ENCODE assay signal across 22 cellular contexts in the genomic region with DNA sequence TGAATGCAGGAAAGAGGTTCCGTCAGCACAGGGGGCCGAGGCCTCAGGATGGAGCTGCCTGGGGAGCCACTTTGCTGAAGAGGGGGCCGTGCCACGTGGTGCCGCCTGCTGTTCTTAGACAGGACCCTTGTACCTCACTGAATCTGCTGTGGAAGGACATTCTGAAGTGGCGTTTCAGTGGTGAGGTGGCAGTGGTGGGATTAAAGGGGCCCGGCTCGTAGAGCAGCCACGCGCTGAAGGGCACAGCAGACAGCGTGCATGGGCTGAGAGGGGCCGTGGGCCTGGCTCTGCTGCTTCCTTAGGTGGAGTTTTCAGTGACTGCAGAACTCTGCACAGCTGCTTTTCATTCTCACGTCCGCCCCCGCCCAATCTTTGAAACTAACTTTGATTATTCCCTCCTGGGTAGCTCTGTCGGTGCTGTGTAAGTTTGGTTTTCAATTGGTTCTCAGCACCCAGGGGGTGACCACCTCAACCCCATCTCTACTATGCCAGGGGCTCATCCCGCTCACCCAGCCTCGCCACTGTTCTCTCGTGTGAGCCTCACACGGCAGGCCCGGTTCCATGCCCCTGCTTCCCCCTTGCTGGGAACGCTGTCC.
DNase-seq lines count a peak whose midpoint lies in the region; ATAC-seq and TF ChIP-seq lines count a peak whose summit lies in the region.
"Had no signal": no experiment of that assay in that cellular context is flagged by ENCODE, and none has a peak within 500 bp of the region (broad histone marks: within the 10 kb centered on the region; RNA-seq: fewer than 3 reads in every experiment).

No MANE protein-coding gene starts in this region.

- TF ChIP-seq CTCF in GM13976 (IDR thresholded peaks at IDR 0.05; ENCODE audit: borderline replicate concordance, control extremely low read depth, extremely low read depth, insufficient read depth, missing control alignments) (no peak), WTC11 (IDR thresholded peaks at IDR 0.05) (no peak)
- no peak for TF ChIP-seq CTCF in CD4-positive, alpha-beta T cell (IDR thresholded peaks at IDR 0.05)

- no peaks in the 10 kb centered on the region for H3K9me3 Mint-ChIP-seq in WTC11
- no peaks in the 10 kb centered on the region for H3K9me3 Mint-ChIP-seq in memory B cell
- no peaks in the 10 kb centered on the region for H3K9me3 Mint-ChIP-seq in stimulated activated naive B cell treated with anti-CD40 and anti-IgM and Interleukin-4, amounts not matched to agents 10 μg/mL and 1 μg/mL and 100 μg/mL, for 72 hours
- no peaks in the 10 kb centered on the region for H3K9me3 Mint-ChIP-seq in CD4-positive, alpha-beta T cell
- H3K9me3 Mint-ChIP-seq: activated CD4-positive, alpha-beta memory T cell treated with anti-CD3 and anti-CD28 coated beads, Interleukin-2, amount 10 ng/mL, durations not matched to agents 7 days and 5 days; activated naive CD4-positive, alpha-beta T cell treated with anti-CD3 and anti-CD28 coated beads, Interleukin-2, amount 50 U/mL, for 24 hours; activated T-cell treated with anti-CD3 and anti-CD28 coated beads, Interleukin-2, amount 50 U/mL, for 4 hours; naive thymus-derived CD8-positive, alpha-beta T cell had no signal

- peak; percentile 61 for DNase-seq in GM13976 (ENCODE audit: low spot score)
- DNase-seq in WTC11 (ENCODE audit: low spot score) = no peak
- DNase-seq in memory B cell (ENCODE audit: low spot score in 2 of 2) = no peak
- no peak for DNase-seq in stimulated activated naive B cell treated with anti-CD40 and anti-IgM and Interleukin-4, amounts not matched to agents 10 μg/mL and 1 μg/mL and 100 μg/mL, for 72 hours
- no peak for DNase-seq in CD4-positive, alpha-beta T cell
- no peak for DNase-seq in NAMALWA (ENCODE audit: low spot score)
- DNase-seq: activated CD4-positive, alpha-beta memory T cell treated with anti-CD3 and anti-CD28 coated beads, Interleukin-2, amount 10 ng/mL, durations not matched to agents 7 days and 5 days; activated T-cell treated with anti-CD3 and anti-CD28 coated beads, Interleukin-2, amount 50 U/mL, for 4 hours; mesenchymal stem cell; naive thymus-derived CD8-positive, alpha-beta T cell; NCI-H1105; NCI-H2107; NCI-H69; PC-9; stimulated activated CD4-positive, alpha-beta T cell treated with anti-CD3 and anti-CD28 coated beads, Interleukin-4, amount 100 ng/mL, for 4 hours; T-helper 17 cell had no signal

- H3K27me3 Mint-ChIP-seq in WTC11 (ENCODE audit: low read depth) (no peaks in the 10 kb centered on the region), memory B cell (no peaks in the 10 kb centered on the region)
- H3K27me3 Mint-ChIP-seq in stimulated activated naive B cell treated with anti-CD40 and anti-IgM and Interleukin-4, amounts not matched to agents 10 μg/mL and 1 μg/mL and 100 μg/mL, for 72 hours = no peaks in the 10 kb centered on the region
- H3K27me3 Mint-ChIP-seq in CD4-positive, alpha-beta T cell = no peaks in the 10 kb centered on the region
- H3K27me3 Mint-ChIP-seq: activated CD4-positive, alpha-beta memory T cell treated with anti-CD3 and anti-CD28 coated beads, Interleukin-2, amount 10 ng/mL, durations not matched to agents 7 days and 5 days; activated naive CD4-positive, alpha-beta T cell treated with anti-CD3 and anti-CD28 coated beads, Interleukin-2, amount 50 U/mL, for 24 hours; naive thymus-derived CD8-positive, alpha-beta T cell; T-helper 17 cell had no signal

- no peaks in the 10 kb centered on the region for H3K9me3 ChIP-seq in CD4-positive, alpha-beta T cell (ENCODE audit: control insufficient read depth, low read length)
- H3K9me3 ChIP-seq: prostate gland, SJSA1, thoracic aorta had no signal

- H3K27me3 ChIP-seq in CD4-positive, alpha-beta T cell (ENCODE audit: control insufficient read depth, insufficient read depth, low read length) = no peaks in the 10 kb centered on the region
- H3K27me3 ChIP-seq: SJSA1 had no signal

- peaks cover 9% of the 10 kb centered on the region for H3K4me1 Mint-ChIP-seq in WTC11
- peaks cover 27% of the 10 kb centered on the region for H3K4me1 Mint-ChIP-seq in memory B cell
- H3K4me1 Mint-ChIP-seq in stimulated activated naive B cell treated with anti-CD40 and anti-IgM and Interleukin-4, amounts not matched to agents 10 μg/mL and 1 μg/mL and 100 μg/mL, for 72 hours = peaks cover 43 to 71% of the 10 kb centered on the region in 2 donors
- H3K4me1 Mint-ChIP-seq in CD4-positive, alpha-beta T cell (ENCODE audit: low read depth) = no peaks in the 10 kb centered on the region
- H3K4me1 Mint-ChIP-seq: activated CD4-positive, alpha-beta memory T cell treated with anti-CD3 and anti-CD28 coated beads, Interleukin-2, amount 10 ng/mL, durations not matched to agents 7 days and 5 days; activated naive CD4-positive, alpha-beta T cell treated with anti-CD3 and anti-CD28 coated beads, Interleukin-2, amount 50 U/mL, for 24 hours; T-helper 17 cell had no signal

- CTCF ChIA-PET in WTC11 (lab: Charles Lee) = interaction anchor here (2.1 kb wide), 1 partner anchor 122 kb away, joined by 6 read pairs; no protein-coding TSS in a partner anchor
- CTCF ChIA-PET in CD4-positive, alpha-beta T cell (lab: Charles Lee) = no interaction called here

- H3K27ac Mint-ChIP-seq in WTC11 (peak overlapping the region; percentile 30; the same call in 1 of the 2 replicates), memory B cell (no peak overlapping the region)
- H3K27ac Mint-ChIP-seq in stimulated activated naive B cell treated with anti-CD40 and anti-IgM and Interleukin-4, amounts not matched to agents 10 μg/mL and 1 μg/mL and 100 μg/mL, for 72 hours = peak overlapping the region; percentile 26
- H3K27ac Mint-ChIP-seq in CD4-positive, alpha-beta T cell = no peak overlapping the region
- H3K27ac Mint-ChIP-seq: activated CD4-positive, alpha-beta memory T cell treated with anti-CD3 and anti-CD28 coated beads, Interleukin-2, amount 10 ng/mL, durations not matched to agents 7 days and 5 days; activated naive CD4-positive, alpha-beta T cell treated with anti-CD3 and anti-CD28 coated beads, Interleukin-2, amount 50 U/mL, for 24 hours had no signal

- ATAC-seq in WTC11 (no peak), memory B cell (ENCODE audit: low read depth) (no peak), GM19324 (IDR thresholded peaks at IDR 0.05; ENCODE audit: low FRiP score, unreplicated experiment) (no peak)
- ATAC-seq in stimulated activated naive B cell treated with anti-CD40 and anti-IgM and Interleukin-4, amounts not matched to agents 10 μg/mL and 1 μg/mL and 100 μg/mL, for 72 hours (replicated peaks) = no peak
- no peak for ATAC-seq in CD4-positive, alpha-beta T cell (ENCODE audit: poor library complexity)
- ATAC-seq: activated T-cell treated with anti-CD3 and anti-CD28 coated beads, Interleukin-2, amount 50 U/mL, for 4 hours; naive thymus-derived CD8-positive, alpha-beta T cell; T-helper 17 cell had no signal

- intact Hi-C loops in CD4-positive, alpha-beta T cell (cut with DNase I, micrococcal nuclease) = no loop called here

- H3K36me3 Mint-ChIP-seq in WTC11 (peaks cover 65% of the 10 kb centered on the region), memory B cell (peaks cover 64% of the 10 kb centered on the region)
- peaks cover 82 to 93% of the 10 kb centered on the region in 2 donors for H3K36me3 Mint-ChIP-seq in stimulated activated naive B cell treated with anti-CD40 and anti-IgM and Interleukin-4, amounts not matched to agents 10 μg/mL and 1 μg/mL and 100 μg/mL, for 72 hours
- H3K36me3 Mint-ChIP-seq in CD4-positive, alpha-beta T cell (ENCODE audit: low read depth) = peaks cover 91% of the 10 kb centered on the region

- in situ Hi-C loops in GM13976 (cut with MboI; ENCODE audit: low sequenced_read_pairs, unreplicated experiment) = no loop called here

- no peak overlapping the region for H3K27ac ChIP-seq in CD4-positive, alpha-beta T cell (ENCODE audit: low read depth, low read length)
- H3K27ac ChIP-seq: PC-9, SJSA1, thoracic aorta, VCaP had no signal

- POLR2A ChIA-PET in WTC11 (lab: Charles Lee) = no interaction called here
- POLR2A ChIA-PET in CD4-positive, alpha-beta T cell (lab: Charles Lee) = no interaction called here

- H3K4me3 Mint-ChIP-seq in WTC11 (no peak overlapping the region), memory B cell (peak overlapping the region; percentile 22)
- no peak overlapping the region for H3K4me3 Mint-ChIP-seq in stimulated activated naive B cell treated with anti-CD40 and anti-IgM and Interleukin-4, amounts not matched to agents 10 μg/mL and 1 μg/mL and 100 μg/mL, for 72 hours
- H3K4me3 Mint-ChIP-seq in CD4-positive, alpha-beta T cell = no peak overlapping the region
- H3K4me3 Mint-ChIP-seq: activated CD4-positive, alpha-beta memory T cell treated with anti-CD3 and anti-CD28 coated beads, Interleukin-2, amount 10 ng/mL, durations not matched to agents 7 days and 5 days; activated naive CD4-positive, alpha-beta T cell treated with anti-CD3 and anti-CD28 coated beads, Interleukin-2, amount 50 U/mL, for 24 hours; activated T-cell treated with anti-CD3 and anti-CD28 coated beads, Interleukin-2, amount 50 U/mL, for 4 hours; naive thymus-derived CD8-positive, alpha-beta T cell; T-helper 17 cell had no signal

TF ChIP-seq in WTC11, 78 proteins besides CTCF, POLR2A, EP300 and RAD21:
- TF ChIP-seq ELF4 (CRISPR knock-in tag; IDR thresholded peaks at IDR 0.05; ENCODE audit: low read depth) = no peak

Comparison
In these comparisons a context has a peak if more than half of its experiments do, and no peak if none do; other contexts are left out.
1. H3K27ac Mint-ChIP-seq: peak in WTC11 (single experiment) and stimulated activated naive B cell treated with anti-CD40 and anti-IgM and Interleukin-4, amounts not matched to agents 10 μg/mL and 1 μg/mL and 100 μg/mL, for 72 hours (single experiment); none in memory B cell (single experiment) and CD4-positive, alpha-beta T cell (single experiment).